In genomic region chrX:119236599-119237525, GRCh38 we compare ENCODE assay signal across 8 cellular contexts. TPM values are rescaled to one million over a fixed set of nuclear protein-coding genes. Genes with fewer than 3 reads are reported as not detected.
A peak's percentile ranks its signal among the peaks of the same experiment; 100 is the strongest.
DNase-seq lines count a peak whose midpoint lies in the region; ATAC-seq and TF ChIP-seq lines count a peak whose summit lies in the region.

No MANE protein-coding gene starts in this region.

- H3K27me3 Mint-ChIP-seq in T-helper 2 cell treated with Interferon-gamma antibody and Interleukin-4, amounts not matched to agents 5 μg/mL and 100 μg/mL, for 36 hours (ENCODE audit: low read depth) = peaks cover 25% of the 10 kb centered on the region

- DNase-seq in Ammon's horn (ENCODE audit: low spot score) (peak; percentile 49), brain microvascular endothelial cell (peak; percentile 46), islet precursor cell (peak; percentile 63), smooth muscle cell (lab: John Stamatoyannopoulos, UW; ENCODE audit: unreplicated experiment) (peak; percentile 30), LoVo (ENCODE audit: low spot score) (no peak)
- peak; percentile 10 for DNase-seq in T-helper 2 cell treated with Interferon-gamma antibody and Interleukin-4, amounts not matched to agents 5 μg/mL and 100 μg/mL, for 36 hours (ENCODE audit: low spot score)

- H3K79me2 ChIP-seq in smooth muscle cell (ENCODE audit: low read depth) = peaks cover 15% of the 10 kb centered on the region

- no peaks in the 10 kb centered on the region for H3F3A ChIP-seq in smooth muscle cell (ENCODE audit: low read depth)

- no peak overlapping the region for H2AFZ ChIP-seq in smooth muscle cell (ENCODE audit: low read depth)

- ATAC-seq in GM19438 (IDR thresholded peaks at IDR 0.05; ENCODE audit: low read depth, unreplicated experiment) (peak; percentile 17), HG03558 (IDR thresholded peaks at IDR 0.05; ENCODE audit: extremely low read depth, unreplicated experiment) (peak; percentile 9)

- H4K20me1 ChIP-seq in smooth muscle cell (ENCODE audit: low read depth) = peaks cover 44% of the 10 kb centered on the region

- no peak for TF ChIP-seq CTCF in brain microvascular endothelial cell (IDR thresholded peaks at IDR 0.05; ENCODE audit: low read depth, low read length, missing control alignments)
- no peak for TF ChIP-seq CTCF in smooth muscle cell (IDR thresholded peaks at IDR 0.05; ENCODE audit: borderline replicate concordance, insufficient read depth, poor library complexity, severe bottlenecking)

- H3K4me3 Mint-ChIP-seq in T-helper 2 cell treated with Interferon-gamma antibody and Interleukin-4, amounts not matched to agents 5 μg/mL and 100 μg/mL, for 36 hours = peak overlapping the region; percentile 94

- in situ Hi-C loops in brain microvascular endothelial cell (cut with HindIII; ENCODE audit: low pct_ligation_motif_present, low sequenced_read_pairs) = no loop called here

- H3K4me3 ChIP-seq in brain microvascular endothelial cell (ENCODE audit: low read depth, low read length) (peak overlapping the region; percentile 72), smooth muscle cell (peak overlapping the region; percentile 86)

- peak overlapping the region; percentile 86 for H3K9ac ChIP-seq in smooth muscle cell (ENCODE audit: low read depth)

- peak overlapping the region; percentile 79 for H3K4me2 ChIP-seq in smooth muscle cell

- no peaks in the 10 kb centered on the region for H3K9me3 ChIP-seq in smooth muscle cell (replicated peaks; ENCODE audit: low read depth)

- 51% methylated on average over 50 of the region's 61 CpGs for WGBS in smooth muscle cell (ENCODE audit: low lambda C conversion rate)

- H3K27ac Mint-ChIP-seq in T-helper 2 cell treated with Interferon-gamma antibody and Interleukin-4, amounts not matched to agents 5 μg/mL and 100 μg/mL, for 36 hours = peak overlapping the region; percentile 81

- H3K36me3 Mint-ChIP-seq in T-helper 2 cell treated with Interferon-gamma antibody and Interleukin-4, amounts not matched to agents 5 μg/mL and 100 μg/mL, for 36 hours (ENCODE audit: low read depth) = peaks cover 11% of the 10 kb centered on the region

- peak overlapping the region; percentile 22 for H3K27ac ChIP-seq in brain microvascular endothelial cell
- peak overlapping the region; percentile 69 for H3K27ac ChIP-seq in smooth muscle cell (ENCODE audit: low read depth)

- H3K36me3 ChIP-seq in brain microvascular endothelial cell (replicated peaks) (no peaks in the 10 kb centered on the region), smooth muscle cell (ENCODE audit: low read depth) (no peaks in the 10 kb centered on the region)

- H3K27me3 ChIP-seq in brain microvascular endothelial cell (replicated peaks) = no peaks in the 10 kb centered on the region
- no peaks in the 10 kb centered on the region for H3K27me3 ChIP-seq in smooth muscle cell (ENCODE audit: low read depth)

- H3K4me1 Mint-ChIP-seq in T-helper 2 cell treated with Interferon-gamma antibody and Interleukin-4, amounts not matched to agents 5 μg/mL and 100 μg/mL, for 36 hours (ENCODE audit: low read depth) = peaks cover 25% of the 10 kb centered on the region

- no peaks in the 10 kb centered on the region for H3K9me3 Mint-ChIP-seq in T-helper 2 cell treated with Interferon-gamma antibody and Interleukin-4, amounts not matched to agents 5 μg/mL and 100 μg/mL, for 36 hours

- peaks cover 3% of the 10 kb centered on the region for H3K4me1 ChIP-seq in smooth muscle cell (ENCODE audit: low read depth)

RNA-seq across cellular contexts. Expression of gene PGRMC1, which starts 0.8 kb away (rescaled TPM):
- 169 and 200 TPM in 2 replicates for total RNA-seq in smooth muscle cell
- polyA plus RNA-seq in smooth muscle cell = 126 and 131 TPM in 2 replicates
